In the genomic region with DNA sequence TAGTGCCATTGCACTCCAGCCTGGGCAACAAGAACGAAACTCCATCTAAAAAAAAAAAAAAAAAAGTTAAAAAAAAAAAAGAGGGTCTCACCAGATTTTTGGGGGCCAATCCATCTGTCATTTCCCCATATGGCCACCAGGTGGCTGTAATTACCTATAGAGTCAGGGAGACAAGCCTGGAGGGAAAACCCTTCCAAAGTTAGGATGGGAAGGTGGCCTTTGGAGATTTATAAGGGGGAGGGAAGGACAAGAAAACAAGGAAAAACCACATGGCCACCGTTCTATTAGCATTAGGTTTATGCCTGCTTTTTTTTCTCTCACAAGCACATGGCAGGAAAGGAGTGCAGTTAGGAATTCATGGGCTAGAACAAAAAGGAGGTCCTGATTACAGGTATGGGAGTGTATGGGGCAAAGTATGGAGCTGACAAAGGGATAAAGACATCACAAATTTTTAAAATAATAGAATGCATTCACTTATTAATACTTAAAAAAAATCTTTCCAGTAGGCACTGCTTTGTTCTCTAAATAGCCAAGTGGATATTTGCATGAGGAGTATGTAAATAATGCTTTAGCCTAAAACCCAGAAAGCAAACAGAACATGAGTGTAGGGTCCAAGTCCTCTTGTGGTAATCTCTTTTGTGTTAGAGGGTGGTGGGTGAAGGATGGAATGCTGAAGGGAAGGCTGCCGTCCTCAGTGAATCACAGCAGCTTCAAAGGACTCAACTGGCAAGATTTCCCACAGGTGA, we compare ENCODE assay signal across 2 cellular contexts.
A peak's percentile ranks its signal among the peaks of the same experiment; 100 is the strongest.
TF ChIP-seq lines count a peak whose summit lies in the region.

No MANE protein-coding gene starts in this region.

TF ChIP-seq in endothelial cell of umbilical vein, 7 proteins besides CTCF, POLR2A, EP300 and RAD21:
- TF ChIP-seq, protein P1, sequence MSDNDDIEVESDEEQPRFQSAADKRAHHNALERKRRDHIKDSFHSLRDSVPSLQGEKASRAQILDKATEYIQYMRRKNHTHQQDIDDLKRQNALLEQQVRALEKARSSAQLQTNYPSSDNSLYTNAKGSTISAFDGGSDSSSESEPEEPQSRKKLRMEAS (IDR thresholded peaks at IDR 0.05; ENCODE audit: insufficient read depth, insufficient read length) = no peak
- TF ChIP-seq GATA2 (IDR thresholded peaks at IDR 0.05; ENCODE audit: insufficient read depth, insufficient read length, low read depth, low read length) = no peak
- TF ChIP-seq FOS (IDR thresholded peaks at IDR 0.05; ENCODE audit: borderline replicate concordance, insufficient read depth, low read length) = no peak
- no peak for TF ChIP-seq EZH2 (IDR thresholded peaks at IDR 0.05; ENCODE audit: borderline replicate concordance, low read depth, low read length, severe bottlenecking)
- no peak for TF ChIP-seq JUN (IDR thresholded peaks at IDR 0.05; ENCODE audit: borderline replicate concordance, insufficient read depth, insufficient read length, low read depth)
- no peak for TF ChIP-seq MYC (IDR thresholded peaks at IDR 0.05; ENCODE audit: low read depth, low read length)
- TF ChIP-seq POLR2AphosphoS5 (IDR thresholded peaks at IDR 0.05; ENCODE audit: insufficient read depth, low read depth, low read length) = no peak

TF ChIP-seq in neural cell, 6 proteins besides CTCF, POLR2A, EP300 and RAD21:
- TF ChIP-seq, protein P2, sequence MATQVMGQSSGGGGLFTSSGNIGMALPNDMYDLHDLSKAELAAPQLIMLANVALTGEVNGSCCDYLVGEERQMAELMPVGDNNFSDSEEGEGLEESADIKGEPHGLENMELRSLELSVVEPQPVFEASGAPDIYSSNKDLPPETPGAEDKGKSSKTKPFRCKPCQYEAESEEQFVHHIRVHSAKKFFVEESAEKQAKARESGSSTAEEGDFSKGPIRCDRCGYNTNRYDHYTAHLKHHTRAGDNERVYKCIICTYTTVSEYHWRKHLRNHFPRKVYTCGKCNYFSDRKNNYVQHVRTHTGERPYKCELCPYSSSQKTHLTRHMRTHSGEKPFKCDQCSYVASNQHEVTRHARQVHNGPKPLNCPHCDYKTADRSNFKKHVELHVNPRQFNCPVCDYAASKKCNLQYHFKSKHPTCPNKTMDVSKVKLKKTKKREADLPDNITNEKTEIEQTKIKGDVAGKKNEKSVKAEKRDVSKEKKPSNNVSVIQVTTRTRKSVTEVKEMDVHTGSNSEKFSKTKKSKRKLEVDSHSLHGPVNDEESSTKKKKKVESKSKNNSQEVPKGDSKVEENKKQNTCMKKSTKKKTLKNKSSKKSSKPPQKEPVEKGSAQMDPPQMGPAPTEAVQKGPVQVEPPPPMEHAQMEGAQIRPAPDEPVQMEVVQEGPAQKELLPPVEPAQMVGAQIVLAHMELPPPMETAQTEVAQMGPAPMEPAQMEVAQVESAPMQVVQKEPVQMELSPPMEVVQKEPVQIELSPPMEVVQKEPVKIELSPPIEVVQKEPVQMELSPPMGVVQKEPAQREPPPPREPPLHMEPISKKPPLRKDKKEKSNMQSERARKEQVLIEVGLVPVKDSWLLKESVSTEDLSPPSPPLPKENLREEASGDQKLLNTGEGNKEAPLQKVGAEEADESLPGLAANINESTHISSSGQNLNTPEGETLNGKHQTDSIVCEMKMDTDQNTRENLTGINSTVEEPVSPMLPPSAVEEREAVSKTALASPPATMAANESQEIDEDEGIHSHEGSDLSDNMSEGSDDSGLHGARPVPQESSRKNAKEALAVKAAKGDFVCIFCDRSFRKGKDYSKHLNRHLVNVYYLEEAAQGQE (IDR thresholded peaks at IDR 0.05; ENCODE audit: borderline replicate concordance) = peak; percentile 22
- TF ChIP-seq SMC3 (conservative IDR thresholded peaks at IDR 0.05; ENCODE audit: poor library complexity) (peak; percentile 96), EZH2 (IDR thresholded peaks at IDR 0.05; ENCODE audit: borderline replicate concordance, insufficient read depth, low read length, poor library complexity, severe bottlenecking) (no peak), POLR2AphosphoS5 (IDR thresholded peaks at IDR 0.05) (no peak)
